In genomic region chr4:90057091-90057490, GRCh38 we compare ENCODE assay signal across 29 cellular contexts.
"Had no signal": no experiment of that assay in that cellular context is flagged by ENCODE, and none has a peak within 500 bp of the region (broad histone marks: within the 10 kb centered on the region; RNA-seq: fewer than 3 reads in every experiment).

No MANE protein-coding gene starts in this region.

- H2AFZ ChIP-seq: hepatocyte had no signal

- H3K4me2 ChIP-seq: hepatocyte had no signal

- ATAC-seq: heart right ventricle; left colon; left lung; lower lobe of right lung; natural killer cell; pancreas; right cardiac atrium; sciatic nerve; stimulated activated naive B cell treated with anti-CD40 and anti-IgM and Interleukin-4, amounts not matched to agents 10 μg/mL and 1 μg/mL and 100 μg/mL, for 72 hours; stimulated activated naive CD8-positive, alpha-beta T cell treated with anti-CD3 and anti-CD28 coated beads, Interleukin-15, Interleukin-2, amounts not matched to agents 100 U/mL and 50 U/mL, for 24 hours; upper lobe of right lung had no signal

- H3K27me3 ChIP-seq: heart right ventricle, hepatocyte, left lung, pancreas, stomach, testis, thyroid gland, transverse colon, upper lobe of right lung had no signal

- DNase-seq: heart right ventricle; islet precursor cell; left colon; left lung; lower lobe of right lung; mammary epithelial cell; mesendoderm; naive B cell; natural killer cell; pancreas; posterior cingulate gyrus; retina; right cardiac atrium; stimulated activated CD4-positive, alpha-beta T cell treated with anti-CD3 and anti-CD28 coated beads, Interleukin-12 subunit alpha, Interleukin-12 subunit beta, amount 100 ng/mL, for 4 hours; stimulated activated CD4-positive, alpha-beta T cell treated with anti-CD3 and anti-CD28 coated beads, Interleukin-15, amount 100 ng/mL, for 24 hours; stimulated activated CD4-positive, alpha-beta T cell treated with anti-CD3 and anti-CD28 coated beads, Interleukin-2, amount 100 ng/mL, for 24 hours; stimulated activated CD4-positive, alpha-beta T cell treated with anti-CD3 and anti-CD28 coated beads, Interleukin-4, amount 100 ng/mL, for 1 hour; stimulated activated naive B cell treated with anti-CD40 and anti-IgM and Interleukin-4, amounts not matched to agents 10 μg/mL and 1 μg/mL and 100 μg/mL, for 72 hours; stimulated activated naive CD8-positive, alpha-beta T cell treated with anti-CD3 and anti-CD28 coated beads, Interleukin-15, Interleukin-2, amounts not matched to agents 100 U/mL and 50 U/mL, for 24 hours; stomach; testis; thyroid gland; transverse colon; upper lobe of right lung had no signal

- H3K9me3 ChIP-seq: heart right ventricle, left lung, lower lobe of right lung, pancreas, prostate gland, stomach, testis, thyroid gland, transverse colon, upper lobe of right lung had no signal

- H3K36me3 Mint-ChIP-seq: mesothelial cell of epicardium; naive B cell; natural killer cell; stimulated activated naive B cell treated with anti-CD40 and anti-IgM and Interleukin-4, amounts not matched to agents 10 μg/mL and 1 μg/mL and 100 μg/mL, for 72 hours had no signal

- H3K27ac Mint-ChIP-seq: mesothelial cell of epicardium; natural killer cell; stimulated activated naive B cell treated with anti-CD40 and anti-IgM and Interleukin-4, amounts not matched to agents 10 μg/mL and 1 μg/mL and 100 μg/mL, for 72 hours had no signal

- H3K4me3 ChIP-seq: heart right ventricle, hepatocyte, left lung, lower lobe of right lung, pancreas, prostate gland, skin epidermis, stomach, testis, thyroid gland, transverse colon, upper lobe of right lung had no signal

- H3K4me1 Mint-ChIP-seq: naive B cell; natural killer cell; stimulated activated naive B cell treated with anti-CD40 and anti-IgM and Interleukin-4, amounts not matched to agents 10 μg/mL and 1 μg/mL and 100 μg/mL, for 72 hours had no signal

- H3K4me1 ChIP-seq: heart right ventricle, left lung, lower lobe of right lung, pancreas, prostate gland, stomach, testis, thyroid gland, transverse colon, upper lobe of right lung had no signal

- H3K36me3 ChIP-seq: heart right ventricle, left lung, lower lobe of right lung, pancreas, prostate gland, stomach, thyroid gland, transverse colon, upper lobe of right lung had no signal

- H3K4me3 Mint-ChIP-seq: mesothelial cell of epicardium; naive B cell; natural killer cell; stimulated activated naive B cell treated with anti-CD40 and anti-IgM and Interleukin-4, amounts not matched to agents 10 μg/mL and 1 μg/mL and 100 μg/mL, for 72 hours had no signal

- H3K9me3 Mint-ChIP-seq: mesothelial cell of epicardium; naive B cell; stimulated activated naive B cell treated with anti-CD40 and anti-IgM and Interleukin-4, amounts not matched to agents 10 μg/mL and 1 μg/mL and 100 μg/mL, for 72 hours had no signal

- H3K27ac ChIP-seq: heart right ventricle, hepatocyte, left lung, lower lobe of right lung, pancreas, prostate gland, skin epidermis, stomach, testis, thyroid gland, transverse colon, upper lobe of right lung had no signal
